ENCODE assay signal across 1 cellular context in the genomic region with DNA sequence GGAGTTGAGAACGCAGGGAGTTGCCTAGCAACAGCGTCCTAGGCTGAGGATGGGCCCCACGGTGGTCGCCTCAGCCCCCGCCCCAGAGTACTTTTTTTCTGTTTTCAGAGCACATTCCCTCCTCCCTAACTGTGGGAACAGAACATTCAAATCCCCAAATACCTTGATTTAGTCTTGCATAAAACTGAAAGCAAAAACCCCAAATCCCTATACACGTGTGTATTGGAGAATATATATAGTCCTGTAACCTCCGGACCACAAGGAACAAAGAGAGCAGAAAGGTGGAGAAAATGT.
TF ChIP-seq lines count a peak whose summit lies in the region.

No MANE protein-coding gene starts in this region.

TF ChIP-seq in GM12878, 131 proteins besides CTCF, POLR2A, EP300 and RAD21 (continued from another document):
- TF ChIP-seq, protein P1, sequence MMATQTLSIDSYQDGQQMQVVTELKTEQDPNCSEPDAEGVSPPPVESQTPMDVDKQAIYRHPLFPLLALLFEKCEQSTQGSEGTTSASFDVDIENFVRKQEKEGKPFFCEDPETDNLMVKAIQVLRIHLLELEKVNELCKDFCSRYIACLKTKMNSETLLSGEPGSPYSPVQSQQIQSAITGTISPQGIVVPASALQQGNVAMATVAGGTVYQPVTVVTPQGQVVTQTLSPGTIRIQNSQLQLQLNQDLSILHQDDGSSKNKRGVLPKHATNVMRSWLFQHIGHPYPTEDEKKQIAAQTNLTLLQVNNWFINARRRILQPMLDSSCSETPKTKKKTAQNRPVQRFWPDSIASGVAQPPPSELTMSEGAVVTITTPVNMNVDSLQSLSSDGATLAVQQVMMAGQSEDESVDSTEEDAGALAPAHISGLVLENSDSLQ (IDR thresholded peaks at IDR 0.05): 0 out of 2 replicates have a peak, but pooled peaks have one; percentile 1
